In the genomic region with DNA sequence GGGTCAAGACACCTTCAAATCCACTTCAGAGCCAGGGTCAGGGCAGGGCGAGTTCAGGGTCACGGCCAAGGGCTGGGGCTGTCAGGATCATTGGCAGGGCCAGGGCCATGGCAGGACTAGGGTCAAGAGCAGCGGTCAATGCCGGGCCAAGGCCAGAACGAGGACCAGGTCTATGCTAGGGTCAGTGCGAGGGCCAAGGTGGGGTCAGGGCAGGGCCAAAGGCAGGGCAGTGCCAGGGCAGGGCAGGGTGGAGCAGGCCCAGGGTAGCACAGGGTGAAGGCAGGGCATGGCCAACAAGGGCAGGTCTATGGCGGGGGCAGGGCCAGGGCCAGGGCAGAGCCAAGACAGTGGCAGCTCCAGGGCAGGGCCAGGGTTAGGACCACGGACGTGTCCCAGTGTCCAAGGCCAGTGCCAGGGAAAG, we compare ENCODE assay signal across 22 cellular contexts.
A peak's percentile ranks its signal among the peaks of the same experiment; 100 is the strongest.
DNase-seq lines count a peak whose midpoint lies in the region; ATAC-seq and TF ChIP-seq lines count a peak whose summit lies in the region.
"Had no signal": no experiment of that assay in that cellular context is flagged by ENCODE, and none has a peak within 500 bp of the region (broad histone marks: within the 10 kb centered on the region; RNA-seq: fewer than 3 reads in every experiment).

No MANE protein-coding gene starts in this region.

- TF ChIP-seq CTCF in MCF 10A (IDR thresholded peaks at IDR 0.05; ENCODE audit: unreplicated experiment), result no peak
- no peak for TF ChIP-seq CTCF in mammary epithelial cell (conservative IDR thresholded peaks at IDR 0.05 in 1 of 2, IDR thresholded peaks at IDR 0.05 in 1 of 2; ENCODE audit: extremely low read depth in 1 of 2, insufficient read depth in 1 of 2, low read depth in 1 of 2, low read length in 2 of 2)
- no peak for TF ChIP-seq CTCF in RWPE1 (conservative IDR thresholded peaks at IDR 0.05; ENCODE audit: low read depth)
- TF ChIP-seq CTCF in sigmoid colon (IDR thresholded peaks at IDR 0.05), result no peak

- POLR2A ChIA-PET in MCF 10A (lab: Yijun Ruan, JAX), result no interaction called here
- POLR2A ChIA-PET in RWPE1 (lab: Yijun Ruan, JAX; ENCODE audit: low non-redundant PET), result no interaction called here

- CTCF ChIA-PET in MCF 10A (lab: Yijun Ruan, JAX) (no interaction called here), mammary epithelial cell (lab: Charles Lee; ENCODE audit: low non-redundant PET) (no interaction called here), RWPE1 (lab: Yijun Ruan, JAX) (no interaction called here)

- H2BK5ac ChIP-seq in mesenchymal stem cell (ENCODE audit: low read depth, low read length, poor library complexity, severe bottlenecking), result no peak overlapping the region

- peak overlapping the region in 1 of 2 experiments; percentile 69 for H3K14ac ChIP-seq in mesenchymal stem cell (ENCODE audit: low read length in 2 of 2)

- H4K20me1 ChIP-seq in mammary epithelial cell (ENCODE audit: insufficient read depth, low read length), result no peaks in the 10 kb centered on the region

- H2BK120ac ChIP-seq in mesenchymal stem cell (ENCODE audit: low read depth, low read length), result no peak overlapping the region

- no peaks in the 10 kb centered on the region for H3K9me3 Mint-ChIP-seq in MCF 10A (ENCODE audit: unreplicated experiment)

- ATAC-seq in HG03108 (IDR thresholded peaks at IDR 0.05; ENCODE audit: unreplicated experiment) (no peak), HG02759 (IDR thresholded peaks at IDR 0.05; ENCODE audit: unreplicated experiment) (no peak)

- H2BK15ac ChIP-seq in mesenchymal stem cell (ENCODE audit: low read depth, poor library complexity, severe bottlenecking), result no peak overlapping the region

- H3K36me3 Mint-ChIP-seq in MCF 10A (ENCODE audit: insufficient read depth, unreplicated experiment), result no peaks in the 10 kb centered on the region
- H3K36me3 Mint-ChIP-seq: CD4-positive, CD25-positive, alpha-beta regulatory T cell had no signal

- intact Hi-C loops in MCF 10A (cut with micrococcal nuclease) (no loop called here), mammary epithelial cell (cut with micrococcal nuclease) (no loop called here), sigmoid colon (cut with DNase I) (no loop called here)

- H3K4me1 ChIP-seq in mammary epithelial cell (ENCODE audit: insufficient read depth, low read length) (peaks cover 14% of the 10 kb centered on the region), mesenchymal stem cell (ENCODE audit: control insufficient read depth, insufficient read depth, low read depth, low read length) (peaks cover 8% of the 10 kb centered on the region), sigmoid colon (peaks cover 0 to 46% (median 39%) of the 10 kb centered on the region in 4 donors)

- H3K4me2 ChIP-seq in mammary epithelial cell (ENCODE audit: insufficient read depth, low read depth, low read length) (no peak overlapping the region), mesenchymal stem cell (ENCODE audit: low read length, poor library complexity, severe bottlenecking) (no peak overlapping the region)

- WGBS in mammary epithelial cell (ENCODE audit: low coverage, missing lambda C conversion rate), result 92% methylated on average over 7 of the region's 9 CpGs
- WGBS in mesenchymal stem cell, result 94% methylated on average over 9 of the region's 9 CpGs
- 97% methylated on average over 9 of the region's 9 CpGs for WGBS in sigmoid colon, 2 donors

- H3K27ac Mint-ChIP-seq in MCF 10A (ENCODE audit: low read depth, unreplicated experiment), result peak overlapping the region; percentile 92
- H3K27ac Mint-ChIP-seq: B cell had no signal

- no peaks in the 10 kb centered on the region for H3K27me3 ChIP-seq in mammary epithelial cell (ENCODE audit: insufficient read depth, low read length)
- H3K27me3 ChIP-seq in mesenchymal stem cell (ENCODE audit: control insufficient read depth in 1 of 2, insufficient read depth in 1 of 2, low read length in 2 of 2), result no peaks in the 10 kb centered on the region
- no peaks in the 10 kb centered on the region for H3K27me3 ChIP-seq in sigmoid colon

- peaks cover 9% of the 10 kb centered on the region for H3K4me1 Mint-ChIP-seq in MCF 10A (ENCODE audit: insufficient read depth, unreplicated experiment)
- H3K4me1 Mint-ChIP-seq: B cell; CD4-positive, CD25-positive, alpha-beta regulatory T cell had no signal

- no peak overlapping the region for H4K8ac ChIP-seq in mesenchymal stem cell (ENCODE audit: low read length)

- no peak overlapping the region for H3K4me3 ChIP-seq in mammary epithelial cell (replicated peaks in 1 of 3; ENCODE audit: insufficient read depth in 1 of 3, low read depth in 2 of 3, low read length in 3 of 3)
- H3K4me3 ChIP-seq in mesenchymal stem cell (ENCODE audit: insufficient read depth in 1 of 2, low read depth in 1 of 2, low read length in 2 of 2), result no peak overlapping the region
- no peak overlapping the region for H3K4me3 ChIP-seq in sigmoid colon

- H2AK5ac ChIP-seq in mesenchymal stem cell (ENCODE audit: low read length, severe bottlenecking), result no peak overlapping the region

- H3K79me1 ChIP-seq in mesenchymal stem cell (replicated peaks; ENCODE audit: low read length, poor library complexity, severe bottlenecking), result peaks cover 26% of the 10 kb centered on the region

- no peak overlapping the region for H3K4ac ChIP-seq in mesenchymal stem cell (ENCODE audit: low read depth in 1 of 2, low read length in 2 of 2)

- no peak overlapping the region for H3K4me3 Mint-ChIP-seq in MCF 10A (ENCODE audit: unreplicated experiment)
- H3K4me3 Mint-ChIP-seq: B cell; CD4-positive, CD25-positive, alpha-beta regulatory T cell had no signal

- no peak overlapping the region for H3K9ac ChIP-seq in mammary epithelial cell (ENCODE audit: insufficient read depth, low read length)
- H3K9ac ChIP-seq in mesenchymal stem cell (ENCODE audit: low read length), result no peak overlapping the region

- no peak overlapping the region for H2BK12ac ChIP-seq in mesenchymal stem cell (ENCODE audit: low read length in 2 of 2)

- H3K27me3 Mint-ChIP-seq in MCF 10A (ENCODE audit: insufficient read depth, unreplicated experiment), result no peaks in the 10 kb centered on the region
- H3K27me3 Mint-ChIP-seq: B cell; CD4-positive, CD25-positive, alpha-beta regulatory T cell had no signal

- peaks cover 18% of the 10 kb centered on the region for H3K79me2 ChIP-seq in mammary epithelial cell (ENCODE audit: insufficient read depth, low read length)

- DNase-seq in MCF 10A (ENCODE audit: unreplicated experiment), result no peak
- no peak for DNase-seq in mammary epithelial cell
- no peak for DNase-seq in RWPE1 (ENCODE audit: low spot score)
- DNase-seq in mesenchymal stem cell, result no peak
- DNase-seq in sigmoid colon, result peak; percentile 64
- DNase-seq in stimulated activated CD4-positive, alpha-beta T cell treated with anti-CD3 and anti-CD28 coated beads, Interleukin-2, amount 100 ng/mL, for 24 hours, result no peak
- DNase-seq: CD4-positive, CD25-positive, alpha-beta regulatory T cell; COR-L47; DMS153; GDM1; HCEC 1CT; KG1; NCI-H1417 treated with DMSO at 0.1 percent for 48 hours; NCI-H187 treated with DMSO at 0.1 percent for 48 hours; NCI-H2227 treated with DMSO at 0.1 percent for 48 hours; NCI-H510A treated with DMSO at 0.1 percent for 48 hours; NCI-H82; OCI-M1; SHP77 treated with DMSO at 0.1 percent for 48 hours had no signal

- dilution Hi-C loops in mammary epithelial cell (cut with HindIII; ENCODE audit: low sequenced_read_pairs), result no loop called here

- H4K91ac ChIP-seq in mesenchymal stem cell (ENCODE audit: low read length), result peak overlapping the region; percentile 52

- BruUV-seq in MCF 10A (replicated peaks; lab: Mats Ljungman, UMichigan) (no TSS peak), mammary epithelial cell (replicated peaks; lab: Mats Ljungman, UMichigan) (no TSS peak)

- no peak for TF ChIP-seq EP300 in sigmoid colon (IDR thresholded peaks at IDR 0.05)

- H3K18ac ChIP-seq in mesenchymal stem cell (ENCODE audit: low read depth in 1 of 2, low read length in 2 of 2), result no peak overlapping the region

- no peak for TF ChIP-seq POLR2A in sigmoid colon (IDR thresholded peaks at IDR 0.05)

- H3K9me3 ChIP-seq in mammary epithelial cell (replicated peaks; ENCODE audit: insufficient read depth, low read length), result no peaks in the 10 kb centered on the region
- H3K9me3 ChIP-seq in mesenchymal stem cell (ENCODE audit: control insufficient read depth, low read length), result no peaks in the 10 kb centered on the region
- no peaks in the 10 kb centered on the region for H3K9me3 ChIP-seq in sigmoid colon

- H2AFZ ChIP-seq in mammary epithelial cell (ENCODE audit: low read depth, low read length) (no peak overlapping the region), mesenchymal stem cell (ENCODE audit: low read depth, low read length) (no peak overlapping the region)

- no peak overlapping the region for H3K27ac ChIP-seq in mammary epithelial cell (ENCODE audit: insufficient read depth, low read depth, low read length)
- peak overlapping the region; percentile 86 for H3K27ac ChIP-seq in RWPE1
- no peak overlapping the region for H3K27ac ChIP-seq in mesenchymal stem cell (ENCODE audit: low read length, poor library complexity, severe bottlenecking)
- H3K27ac ChIP-seq in sigmoid colon, result peak overlapping the region in 3 of 4 donors; percentile 23 to 35 (median 29)

- H3K36me3 ChIP-seq in mammary epithelial cell (ENCODE audit: insufficient read depth, low read length) (no peaks in the 10 kb centered on the region), mesenchymal stem cell (ENCODE audit: control insufficient read depth in 1 of 2, insufficient read depth in 2 of 2, low read depth in 1 of 2, low read length in 2 of 2) (peaks cover 0 to 7% of the 10 kb centered on the region in 2 experiments), sigmoid colon (no peaks in the 10 kb centered on the region)

- in situ Hi-C loops in mammary epithelial cell (cut with MboI; ENCODE audit: low sequenced_read_pairs in 2 of 2), result no loop called here

- H3K23ac ChIP-seq in mesenchymal stem cell (ENCODE audit: low read length in 2 of 2), result no peak overlapping the region

Comparison
In these comparisons a context has a peak if more than half of its experiments do, and no peak if none do; other contexts are left out.
1. H3K27ac ChIP-seq: peak in RWPE1 (single experiment) and sigmoid colon (3 of 4); none in mammary epithelial cell (single experiment) and mesenchymal stem cell (single experiment).